Comparison of ENCODE assay signal across 1 cellular context in genomic region chr9:35909687-35910612, GRCh38.
TF ChIP-seq lines count a peak whose summit lies in the region.

No MANE protein-coding gene starts in this region.

TF ChIP-seq in H1, 55 proteins besides CTCF, POLR2A, EP300 and RAD21:
- TF ChIP-seq SIRT6 (IDR thresholded peaks at IDR 0.05; ENCODE audit: low read length), result no peak
- TF ChIP-seq USF2 (IDR thresholded peaks at IDR 0.05; ENCODE audit: low read length), result no peak
- TF ChIP-seq, protein P1, sequence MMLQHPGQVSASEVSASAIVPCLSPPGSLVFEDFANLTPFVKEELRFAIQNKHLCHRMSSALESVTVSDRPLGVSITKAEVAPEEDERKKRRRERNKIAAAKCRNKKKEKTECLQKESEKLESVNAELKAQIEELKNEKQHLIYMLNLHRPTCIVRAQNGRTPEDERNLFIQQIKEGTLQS (IDR thresholded peaks at IDR 0.05; ENCODE audit: insufficient read depth, low read depth, low read length), result no peak
- TF ChIP-seq KDM5A (IDR thresholded peaks at IDR 0.05; ENCODE audit: low read length), result no peak
- TF ChIP-seq SAP30 (IDR thresholded peaks at IDR 0.05; ENCODE audit: insufficient read depth, insufficient replicate concordance, low read length), result no peak
- TF ChIP-seq ZNF274 (IDR thresholded peaks at IDR 0.05; ENCODE audit: borderline replicate concordance, extremely low read depth, low read length), result no peak
- no peak for TF ChIP-seq NRF1 (IDR thresholded peaks at IDR 0.05; ENCODE audit: low read depth, low read length)
- no peak for TF ChIP-seq RBBP5 (IDR thresholded peaks at IDR 0.05; ENCODE audit: borderline replicate concordance, low read depth, low read length)
- no peak for TF ChIP-seq SUZ12 (IDR thresholded peaks at IDR 0.05; ENCODE audit: low read length)
- no peak for TF ChIP-seq CBX8 (IDR thresholded peaks at IDR 0.05; ENCODE audit: borderline replicate concordance, low read depth, low read length)
- TF ChIP-seq, protein P2, sequence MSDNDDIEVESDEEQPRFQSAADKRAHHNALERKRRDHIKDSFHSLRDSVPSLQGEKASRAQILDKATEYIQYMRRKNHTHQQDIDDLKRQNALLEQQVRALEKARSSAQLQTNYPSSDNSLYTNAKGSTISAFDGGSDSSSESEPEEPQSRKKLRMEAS (IDR thresholded peaks at IDR 0.05), result no peak
- no peak for TF ChIP-seq HDAC2 (IDR thresholded peaks at IDR 0.05; ENCODE audit: borderline replicate concordance in 1 of 2, low read depth in 2 of 2, low read length in 2 of 2)
- TF ChIP-seq, protein P3, sequence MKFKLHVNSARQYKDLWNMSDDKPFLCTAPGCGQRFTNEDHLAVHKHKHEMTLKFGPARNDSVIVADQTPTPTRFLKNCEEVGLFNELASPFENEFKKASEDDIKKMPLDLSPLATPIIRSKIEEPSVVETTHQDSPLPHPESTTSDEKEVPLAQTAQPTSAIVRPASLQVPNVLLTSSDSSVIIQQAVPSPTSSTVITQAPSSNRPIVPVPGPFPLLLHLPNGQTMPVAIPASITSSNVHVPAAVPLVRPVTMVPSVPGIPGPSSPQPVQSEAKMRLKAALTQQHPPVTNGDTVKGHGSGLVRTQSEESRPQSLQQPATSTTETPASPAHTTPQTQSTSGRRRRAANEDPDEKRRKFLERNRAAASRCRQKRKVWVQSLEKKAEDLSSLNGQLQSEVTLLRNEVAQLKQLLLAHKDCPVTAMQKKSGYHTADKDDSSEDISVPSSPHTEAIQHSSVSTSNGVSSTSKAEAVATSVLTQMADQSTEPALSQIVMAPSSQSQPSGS (IDR thresholded peaks at IDR 0.05; ENCODE audit: low read length), result no peak
- no peak for TF ChIP-seq GABPA (IDR thresholded peaks at IDR 0.05; ENCODE audit: borderline replicate concordance, insufficient read depth, low read length)
- no peak for TF ChIP-seq TEAD4 (IDR thresholded peaks at IDR 0.05; ENCODE audit: low read depth, low read length)
- no peak for TF ChIP-seq TBP (IDR thresholded peaks at IDR 0.05; ENCODE audit: low read depth, low read length)
- no peak for TF ChIP-seq BCL11A (IDR thresholded peaks at IDR 0.05; ENCODE audit: low read depth in 2 of 2, low read length in 2 of 2)
- no peak for TF ChIP-seq NANOG (IDR thresholded peaks at IDR 0.05; ENCODE audit: insufficient read depth, low read depth, low read length, poor library complexity, severe bottlenecking)
- TF ChIP-seq HDAC6 (IDR thresholded peaks at IDR 0.05; ENCODE audit: low read depth, low read length), result no peak
TF ChIP-seq in H1: peak in this region for 0.
